In genomic region chr5:136042665-136043121, GRCh38 we compare ENCODE assay signal across 10 cellular contexts. TPM values are rescaled to one million over a fixed set of nuclear protein-coding genes. Genes with fewer than 3 reads are reported as not detected.
DNase-seq lines count a peak whose midpoint lies in the region; ATAC-seq, FAIRE-seq and TF ChIP-seq lines count a peak whose summit lies in the region.
"Had no signal": no experiment of that assay in that cellular context is flagged by ENCODE, and none has a peak within 500 bp of the region (broad histone marks: within the 10 kb centered on the region; RNA-seq: fewer than 3 reads in every experiment).

No MANE protein-coding gene starts in this region.

- H3K4me2 ChIP-seq in BLaER1: peak overlapping the region; percentile 67

- H3K36me3 Mint-ChIP-seq in HFFc6 (ENCODE audit: low read depth) (peaks cover 35% of the 10 kb centered on the region), T-helper 17 cell (ENCODE audit: low read depth) (peaks cover 2% of the 10 kb centered on the region)

- peaks cover 9% of the 10 kb centered on the region for H3K9me3 Mint-ChIP-seq in HFFc6
- H3K9me3 Mint-ChIP-seq: memory B cell had no signal

- FAIRE-seq in HTR-8/SVneo (lab: Jason Lieb, UNC): no peak

- no peak for ATAC-seq in T-helper 17 cell
- peak; percentile 80 for ATAC-seq in left colon
- ATAC-seq in GM19463 (IDR thresholded peaks at IDR 0.05; ENCODE audit: unreplicated experiment): no peak
- no peak for ATAC-seq in HG02981 (IDR thresholded peaks at IDR 0.05; ENCODE audit: unreplicated experiment)
- ATAC-seq: esophagus mucosa had no signal

- no peaks in the 10 kb centered on the region for H4K20me1 ChIP-seq in BLaER1

- TF ChIP-seq CTCF in HFFc6 (IDR thresholded peaks at IDR 0.05): no peak

- intact Hi-C loops in left colon (cut with DNase I, micrococcal nuclease): no loop called here

- H3K9me3 ChIP-seq in BLaER1 (peaks cover 11% of the 10 kb centered on the region), T-helper 17 cell (ENCODE audit: control insufficient read depth, low read length, poor library complexity, severe bottlenecking) (no peaks in the 10 kb centered on the region)

- H3K27ac ChIP-seq in BLaER1: peak overlapping the region; percentile 27; the same call in 1 of the 2 replicates

- H3K9ac ChIP-seq in BLaER1: no peak overlapping the region

- H3K27ac Mint-ChIP-seq in HFFc6 (peak overlapping the region; percentile 50; the same call in 1 of the 2 replicates), T-helper 17 cell (peak overlapping the region; percentile 68)

- H3K4me3 Mint-ChIP-seq in HFFc6 (no peak overlapping the region), T-helper 17 cell (no peak overlapping the region)
- H3K4me3 Mint-ChIP-seq: memory B cell had no signal

- H3K27me3 Mint-ChIP-seq in HFFc6 (ENCODE audit: insufficient read depth) (no peaks in the 10 kb centered on the region; the same call in 1 of the 2 replicates), T-helper 17 cell (no peaks in the 10 kb centered on the region)

- H3K4me1 Mint-ChIP-seq in HFFc6 (ENCODE audit: low read depth) (peaks cover 33% of the 10 kb centered on the region), T-helper 17 cell (peaks cover 23% of the 10 kb centered on the region)

- DNase-seq in HFFc6 (no peak), T-helper 17 cell (no peak), left colon (no peak), HTR-8/SVneo (ENCODE audit: insufficient read length, low spot score) (no peak), NCI-H774 (lab: John Stamatoyannopoulos, UW) (no peak)

- H3K36me3 ChIP-seq in BLaER1: no peaks in the 10 kb centered on the region

- H3K4me3 ChIP-seq in BLaER1: no peak overlapping the region

- peaks cover 68% of the 10 kb centered on the region for H3K4me1 ChIP-seq in BLaER1

- no peaks in the 10 kb centered on the region for H3K27me3 ChIP-seq in BLaER1

RNA-seq across cellular contexts. Expression of gene TGFBI, which starts 13.9 kb away (rescaled TPM):
- 100 to 1,000 TPM; 529 to 911 (median 784) TPM for total RNA-seq in HFFc6 (2021; fragmentation: NEBNext Ultra II Directional; extraction: Animal tissue kit (Norgen Biotek cat#: 25700))
- 1 to 10 TPM; 6.6 to 8.6 TPM for total RNA-seq in T-helper 17 cell
- total RNA-seq in left colon: 10 to 100 TPM; 21.0 to 50.3 TPM

Comparison
In these comparisons a context has a peak if more than half of its experiments do, and no peak if none do; other contexts are left out.
1. RNA of gene TGFBI, which starts 13.9 kb away (total RNA-seq): 529 to 911 TPM in HFFc6; 21.0 to 50.3 TPM in left colon and 6.6 to 8.6 TPM in T-helper 17 cell; every median in the first group is over 10 times any median in the second.